31 cellular contexts compared by ENCODE assay signal in the genomic region with DNA sequence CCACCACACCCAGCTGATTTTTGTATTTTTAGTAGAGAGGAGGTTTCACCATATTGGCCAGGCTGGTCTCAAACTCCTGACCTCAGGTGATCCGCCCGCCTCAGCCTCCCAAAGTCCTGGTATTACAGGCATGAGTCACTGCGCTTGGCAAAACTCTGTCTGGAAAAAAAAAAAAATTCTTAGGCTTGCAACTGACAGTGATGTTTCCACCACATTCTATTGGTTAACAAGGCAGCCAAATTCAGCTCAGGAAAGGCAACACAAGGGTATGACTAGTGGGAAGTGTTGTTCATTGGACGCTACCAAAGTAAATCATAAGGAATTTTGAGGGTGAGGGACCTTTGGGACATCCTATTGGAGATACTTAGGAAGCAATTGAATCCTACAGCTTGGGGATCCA. TPM values are rescaled to one million over a fixed set of nuclear protein-coding genes. Genes with fewer than 3 reads are reported as not detected.
DNase-seq lines count a peak whose midpoint lies in the region; ATAC-seq and TF ChIP-seq lines count a peak whose summit lies in the region.
"Had no signal": no experiment of that assay in that cellular context is flagged by ENCODE, and none has a peak within 500 bp of the region (broad histone marks: within the 10 kb centered on the region; RNA-seq: fewer than 3 reads in every experiment).

No MANE protein-coding gene starts in this region.

- TF ChIP-seq CTCF in breast epithelium (IDR thresholded peaks at IDR 0.05) (no peak), neural progenitor cell (IDR thresholded peaks at IDR 0.05) (no peak)

- no peak overlapping the region for H3K4me3 Mint-ChIP-seq in activated T-cell treated with anti-CD3 and anti-CD28 coated beads, Interleukin-2, amount 50 U/mL, for 24 hours
- H3K4me3 Mint-ChIP-seq in activated T-cell treated with anti-CD3 and anti-CD28 coated beads, Interleukin-2, amount 50 U/mL, for 4 hours: no peak overlapping the region
- no peak overlapping the region for H3K4me3 Mint-ChIP-seq in neural progenitor cell
- H3K4me3 Mint-ChIP-seq: activated CD4-positive, alpha-beta memory T cell treated with anti-CD3 and anti-CD28 coated beads, Interleukin-2, amount 10 ng/mL, durations not matched to agents 7 days and 5 days; brain had no signal

- peaks cover 19% of the 10 kb centered on the region for H4K20me1 ChIP-seq in neural progenitor cell (ENCODE audit: low read depth)

- H3K9me3 Mint-ChIP-seq in activated T-cell treated with anti-CD3 and anti-CD28 coated beads, Interleukin-2, amount 50 U/mL, for 24 hours: no peaks in the 10 kb centered on the region
- H3K9me3 Mint-ChIP-seq in activated T-cell treated with anti-CD3 and anti-CD28 coated beads, Interleukin-2, amount 50 U/mL, for 4 hours: no peaks in the 10 kb centered on the region
- no peaks in the 10 kb centered on the region for H3K9me3 Mint-ChIP-seq in neural progenitor cell
- H3K9me3 Mint-ChIP-seq: activated CD4-positive, alpha-beta memory T cell treated with anti-CD3 and anti-CD28 coated beads, Interleukin-2, amount 10 ng/mL, durations not matched to agents 7 days and 5 days had no signal

- H3K4me1 ChIP-seq in breast epithelium (peaks cover 0 to 10% of the 10 kb centered on the region in 2 donors), neural progenitor cell (peaks cover 10% of the 10 kb centered on the region)

- peaks cover 15% of the 10 kb centered on the region for H3K4me1 Mint-ChIP-seq in activated T-cell treated with anti-CD3 and anti-CD28 coated beads, Interleukin-2, amount 50 U/mL, for 24 hours (ENCODE audit: low read depth)
- H3K4me1 Mint-ChIP-seq in activated T-cell treated with anti-CD3 and anti-CD28 coated beads, Interleukin-2, amount 50 U/mL, for 4 hours (ENCODE audit: low read depth): peaks cover 11% of the 10 kb centered on the region
- H3K4me1 Mint-ChIP-seq in neural progenitor cell: peaks cover 20% of the 10 kb centered on the region

- DNase-seq in activated T-cell treated with anti-CD3 and anti-CD28 coated beads, Interleukin-2, amount 50 U/mL, for 24 hours: no peak
- DNase-seq in activated T-cell treated with anti-CD3 and anti-CD28 coated beads, Interleukin-2, amount 50 U/mL, for 4 hours: no peak
- DNase-seq in EH (ENCODE audit: low read depth) (peak; percentile 33), breast epithelium (ENCODE audit: low spot score in 2 of 2) (no peak), neural progenitor cell (ENCODE audit: low spot score) (no peak)
- DNase-seq: activated CD4-positive, alpha-beta memory T cell treated with anti-CD3 and anti-CD28 coated beads, Interleukin-2, amount 10 ng/mL, durations not matched to agents 7 days and 5 days; activated CD4-positive, CD25-positive, alpha-beta regulatory T cell; activated T-cell treated with anti-CD3 and anti-CD28 coated beads, Interleukin-2, amount 50 U/mL, for 1 hour; DMS153; effector CD4-positive, alpha-beta T cell; GF-D8; glutamatergic neuron; KG1; kidney glomerular epithelial cell; MV-4-11; NCI-H1694; NCI-H2171 treated with DMSO at 0.1 percent for 48 hours; NCI-H526 treated with DMSO at 0.1 percent for 48 hours; occipital lobe; stimulated activated CD4-positive, alpha-beta T cell treated with anti-CD3 and anti-CD28 coated beads, Interleukin-4, amount 100 ng/mL, for 1 hour; stomach; T-helper 9 cell had no signal

- H3K36me3 ChIP-seq in breast epithelium: no peaks in the 10 kb centered on the region
- no peaks in the 10 kb centered on the region for H3K36me3 ChIP-seq in neural progenitor cell
- H3K36me3 ChIP-seq: stomach had no signal

- H3K27ac Mint-ChIP-seq in activated T-cell treated with anti-CD3 and anti-CD28 coated beads, Interleukin-2, amount 50 U/mL, for 24 hours: peak overlapping the region; percentile 50
- peak overlapping the region; percentile 7 for H3K27ac Mint-ChIP-seq in neural progenitor cell
- H3K27ac Mint-ChIP-seq: activated CD4-positive, alpha-beta memory T cell treated with anti-CD3 and anti-CD28 coated beads, Interleukin-2, amount 10 ng/mL, durations not matched to agents 7 days and 5 days; brain had no signal

- intact Hi-C loops in breast epithelium (cut with DNase I; ENCODE audit: low total_unique reads): no loop called here

- no peak for TF ChIP-seq POLR2A in breast epithelium (IDR thresholded peaks at IDR 0.05)

- no peak overlapping the region for H3K4me3 ChIP-seq in breast epithelium
- H3K4me3 ChIP-seq in neural progenitor cell: no peak overlapping the region
- H3K4me3 ChIP-seq: lung, stomach had no signal

- peaks cover 15% of the 10 kb centered on the region for H3K36me3 Mint-ChIP-seq in activated T-cell treated with anti-CD3 and anti-CD28 coated beads, Interleukin-2, amount 50 U/mL, for 24 hours (ENCODE audit: low read depth)
- H3K36me3 Mint-ChIP-seq in activated T-cell treated with anti-CD3 and anti-CD28 coated beads, Interleukin-2, amount 50 U/mL, for 4 hours (ENCODE audit: insufficient read depth): peaks cover 2% of the 10 kb centered on the region
- no peaks in the 10 kb centered on the region for H3K36me3 Mint-ChIP-seq in neural progenitor cell
- H3K36me3 Mint-ChIP-seq: brain had no signal

- H3K27me3 Mint-ChIP-seq in activated T-cell treated with anti-CD3 and anti-CD28 coated beads, Interleukin-2, amount 50 U/mL, for 24 hours: no peaks in the 10 kb centered on the region
- no peaks in the 10 kb centered on the region for H3K27me3 Mint-ChIP-seq in activated T-cell treated with anti-CD3 and anti-CD28 coated beads, Interleukin-2, amount 50 U/mL, for 4 hours (ENCODE audit: low read depth)
- H3K27me3 Mint-ChIP-seq in neural progenitor cell (ENCODE audit: insufficient read depth, low read depth): peaks cover 3% of the 10 kb centered on the region
- H3K27me3 Mint-ChIP-seq: activated CD4-positive, alpha-beta memory T cell treated with anti-CD3 and anti-CD28 coated beads, Interleukin-2, amount 10 ng/mL, durations not matched to agents 7 days and 5 days had no signal

- H3K4me2 ChIP-seq in neural progenitor cell: no peak overlapping the region

- H3K27ac ChIP-seq in breast epithelium (peak overlapping the region; percentile 14 to 48), neural progenitor cell (no peak overlapping the region)
- H3K27ac ChIP-seq: C4-2B had no signal

- H3K27me3 ChIP-seq in breast epithelium (no peaks in the 10 kb centered on the region), neural progenitor cell (no peaks in the 10 kb centered on the region)
- H3K27me3 ChIP-seq: stomach had no signal

- no peak overlapping the region for H3K9ac ChIP-seq in neural progenitor cell

- ATAC-seq in activated T-cell treated with anti-CD3 and anti-CD28 coated beads, Interleukin-2, amount 50 U/mL, for 4 hours: no peak
- ATAC-seq in HG02571 (IDR thresholded peaks at IDR 0.05; ENCODE audit: unreplicated experiment): no peak
- no peak for ATAC-seq in GM19455 (IDR thresholded peaks at IDR 0.05; ENCODE audit: unreplicated experiment)
- ATAC-seq in HG02870 (IDR thresholded peaks at IDR 0.05; ENCODE audit: unreplicated experiment): no peak
- ATAC-seq: esophagus mucosa, HCT116, SK-N-SH treated with all-trans-retinoic acid at 6 μM for 48 hours had no signal

- H3K9me3 ChIP-seq in breast epithelium (no peaks in the 10 kb centered on the region), neural progenitor cell (ENCODE audit: low read depth) (no peaks in the 10 kb centered on the region)
- H3K9me3 ChIP-seq: stomach had no signal

- H3K79me2 ChIP-seq in neural progenitor cell (ENCODE audit: low read depth): peaks cover 21% of the 10 kb centered on the region

- H3F3A ChIP-seq in neural progenitor cell (ENCODE audit: low read depth): peaks cover 28% of the 10 kb centered on the region

- H2AFZ ChIP-seq in neural progenitor cell (replicated peaks): no peak overlapping the region

RNA-seq across cellular contexts. Expression of gene SBNO1, which starts 2.9 kb away (rescaled TPM):
- total RNA-seq in activated T-cell treated with anti-CD3 and anti-CD28 coated beads, Interleukin-2, amount 50 U/mL, for 4 hours: 10 to 100 TPM; 40.9 to 45.5 (median 44.0) TPM
- 10 to 100 TPM; 20.3 to 31.0 (median 22.9) TPM for total RNA-seq in breast epithelium
- total RNA-seq in neural progenitor cell (ENCODE audit: low replicate concordance): 43.9 and 81.6 TPM in 2 replicates

RNA-seq across cellular contexts. Expression of gene KMT5A, which starts 16.4 kb away (rescaled TPM):
- total RNA-seq in activated T-cell treated with anti-CD3 and anti-CD28 coated beads, Interleukin-2, amount 50 U/mL, for 4 hours: 10 to 100 TPM; 37.1 to 39.4 (median 39.2) TPM
- total RNA-seq in breast epithelium (10 to 100 TPM; 27.4 to 53.0 (median 31.1) TPM), neural progenitor cell (ENCODE audit: low replicate concordance) (28.7 and 46.5 TPM in 2 replicates)
